ENCODE assay signal across 1 cellular context in the genomic region with DNA sequence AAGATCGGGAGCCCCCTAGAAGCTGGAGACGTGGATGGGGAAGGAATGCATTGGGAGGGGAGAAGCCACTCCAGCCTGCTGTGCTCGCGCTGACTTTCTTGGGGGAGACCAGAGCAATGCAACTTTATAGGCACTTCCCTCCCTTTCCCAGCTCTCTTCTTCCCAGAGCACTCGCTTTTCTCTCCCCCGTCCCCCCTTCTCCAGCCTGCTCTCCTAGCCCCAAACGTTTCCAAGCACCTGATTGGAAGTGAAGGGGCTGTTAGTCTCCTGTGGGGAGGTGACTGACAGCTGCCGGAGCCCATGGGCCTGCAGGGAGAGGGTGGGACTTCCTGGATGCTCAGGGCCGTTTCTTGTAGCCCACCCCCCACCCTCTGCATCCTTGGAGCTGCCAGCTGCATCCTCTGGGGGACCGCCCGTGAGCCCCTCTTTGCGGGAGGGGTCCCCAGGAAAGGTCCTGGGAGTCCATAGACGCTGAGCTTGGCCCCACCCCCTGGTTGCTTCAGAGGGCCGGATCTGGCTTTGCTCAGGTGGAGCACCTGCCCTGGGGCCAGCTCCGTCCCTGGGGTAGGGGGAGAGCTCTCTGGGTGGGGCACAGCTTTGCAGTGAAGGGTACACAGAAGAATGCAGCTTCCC.
A peak's percentile ranks its signal among the peaks of the same experiment; 100 is the strongest.
TF ChIP-seq lines count a peak whose summit lies in the region.

No MANE protein-coding gene starts in this region.

TF ChIP-seq in HEK293, 187 proteins besides CTCF, POLR2A, EP300 and RAD21 (continued from another document and continues in another):
- TF ChIP-seq, protein P1, sequence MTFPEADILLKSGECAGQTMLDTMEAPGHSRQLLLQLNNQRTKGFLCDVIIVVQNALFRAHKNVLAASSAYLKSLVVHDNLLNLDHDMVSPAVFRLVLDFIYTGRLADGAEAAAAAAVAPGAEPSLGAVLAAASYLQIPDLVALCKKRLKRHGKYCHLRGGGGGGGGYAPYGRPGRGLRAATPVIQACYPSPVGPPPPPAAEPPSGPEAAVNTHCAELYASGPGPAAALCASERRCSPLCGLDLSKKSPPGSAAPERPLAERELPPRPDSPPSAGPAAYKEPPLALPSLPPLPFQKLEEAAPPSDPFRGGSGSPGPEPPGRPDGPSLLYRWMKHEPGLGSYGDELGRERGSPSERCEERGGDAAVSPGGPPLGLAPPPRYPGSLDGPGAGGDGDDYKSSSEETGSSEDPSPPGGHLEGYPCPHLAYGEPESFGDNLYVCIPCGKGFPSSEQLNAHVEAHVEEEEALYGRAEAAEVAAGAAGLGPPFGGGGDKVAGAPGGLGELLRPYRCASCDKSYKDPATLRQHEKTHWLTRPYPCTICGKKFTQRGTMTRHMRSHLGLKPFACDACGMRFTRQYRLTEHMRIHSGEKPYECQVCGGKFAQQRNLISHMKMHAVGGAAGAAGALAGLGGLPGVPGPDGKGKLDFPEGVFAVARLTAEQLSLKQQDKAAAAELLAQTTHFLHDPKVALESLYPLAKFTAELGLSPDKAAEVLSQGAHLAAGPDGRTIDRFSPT (tag by site-specific recombination; IDR thresholded peaks at IDR 0.05) = no peak
- TF ChIP-seq ZNF501 (tag by site-specific recombination; IDR thresholded peaks at IDR 0.05) (no peak), GLI2 (tag by site-specific recombination; IDR thresholded peaks at IDR 0.05; ENCODE audit: borderline replicate concordance, low read depth) (no peak), SP2 (tag by site-specific recombination; IDR thresholded peaks at IDR 0.05) (peak; percentile 92), HOXA7 (CRISPR knock-in tag; IDR thresholded peaks at IDR 0.05; ENCODE audit: borderline replicate concordance) (no peak), ZNF19 (tag by site-specific recombination; IDR thresholded peaks at IDR 0.05; ENCODE audit: low read depth) (no peak), KLF7 (tag by site-specific recombination; IDR thresholded peaks at IDR 0.05; ENCODE audit: borderline replicate concordance) (no peak), ZNF529 (tag by site-specific recombination; IDR thresholded peaks at IDR 0.05; ENCODE audit: insufficient replicate concordance) (no peak), ZNF175 (tag by site-specific recombination; IDR thresholded peaks at IDR 0.05) (no peak), OSR2 (tag by site-specific recombination; IDR thresholded peaks at IDR 0.05) (no peak), ZNF394 (tag by site-specific recombination; IDR thresholded peaks at IDR 0.05; ENCODE audit: borderline replicate concordance) (no peak), KLF1 (tag by site-specific recombination; IDR thresholded peaks at IDR 0.05) (no peak), ZNF660 (tag by site-specific recombination; IDR thresholded peaks at IDR 0.05) (no peak), ZNF24 (tag by site-specific recombination; IDR thresholded peaks at IDR 0.05) (no peak), ZNF433 (tag by site-specific recombination; IDR thresholded peaks at IDR 0.05; ENCODE audit: low read depth) (no peak), FEZF1 (tag by site-specific recombination; IDR thresholded peaks at IDR 0.05) (no peak), ZNF324 (tag by site-specific recombination; IDR thresholded peaks at IDR 0.05) (no peak), ZIC2 (tag by site-specific recombination; IDR thresholded peaks at IDR 0.05) (no peak), ZNF654 (tag by site-specific recombination; IDR thresholded peaks at IDR 0.05; ENCODE audit: low read depth) (no peak), ZNF785 (tag by site-specific recombination; IDR thresholded peaks at IDR 0.05) (no peak)
- TF ChIP-seq, protein P2, sequence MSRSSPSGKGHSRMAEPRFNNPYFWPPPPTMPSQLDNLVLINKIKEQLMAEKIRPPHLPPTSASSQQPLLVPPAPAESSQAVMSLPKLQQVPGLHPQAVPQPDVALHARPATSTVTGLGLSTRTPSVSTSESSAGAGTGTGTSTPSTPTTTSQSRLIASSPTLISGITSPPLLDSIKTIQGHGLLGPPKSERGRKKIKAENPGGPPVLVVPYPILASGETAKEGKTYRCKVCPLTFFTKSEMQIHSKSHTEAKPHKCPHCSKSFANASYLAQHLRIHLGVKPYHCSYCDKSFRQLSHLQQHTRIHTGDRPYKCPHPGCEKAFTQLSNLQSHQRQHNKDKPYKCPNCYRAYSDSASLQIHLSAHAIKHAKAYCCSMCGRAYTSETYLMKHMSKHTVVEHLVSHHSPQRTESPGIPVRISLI (tag by site-specific recombination; IDR thresholded peaks at IDR 0.05) = no peak
- TF ChIP-seq, protein P3, sequence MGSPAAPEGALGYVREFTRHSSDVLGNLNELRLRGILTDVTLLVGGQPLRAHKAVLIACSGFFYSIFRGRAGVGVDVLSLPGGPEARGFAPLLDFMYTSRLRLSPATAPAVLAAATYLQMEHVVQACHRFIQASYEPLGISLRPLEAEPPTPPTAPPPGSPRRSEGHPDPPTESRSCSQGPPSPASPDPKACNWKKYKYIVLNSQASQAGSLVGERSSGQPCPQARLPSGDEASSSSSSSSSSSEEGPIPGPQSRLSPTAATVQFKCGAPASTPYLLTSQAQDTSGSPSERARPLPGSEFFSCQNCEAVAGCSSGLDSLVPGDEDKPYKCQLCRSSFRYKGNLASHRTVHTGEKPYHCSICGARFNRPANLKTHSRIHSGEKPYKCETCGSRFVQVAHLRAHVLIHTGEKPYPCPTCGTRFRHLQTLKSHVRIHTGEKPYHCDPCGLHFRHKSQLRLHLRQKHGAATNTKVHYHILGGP (tag by site-specific recombination; IDR thresholded peaks at IDR 0.05) = no peak
- TF ChIP-seq, protein P4, sequence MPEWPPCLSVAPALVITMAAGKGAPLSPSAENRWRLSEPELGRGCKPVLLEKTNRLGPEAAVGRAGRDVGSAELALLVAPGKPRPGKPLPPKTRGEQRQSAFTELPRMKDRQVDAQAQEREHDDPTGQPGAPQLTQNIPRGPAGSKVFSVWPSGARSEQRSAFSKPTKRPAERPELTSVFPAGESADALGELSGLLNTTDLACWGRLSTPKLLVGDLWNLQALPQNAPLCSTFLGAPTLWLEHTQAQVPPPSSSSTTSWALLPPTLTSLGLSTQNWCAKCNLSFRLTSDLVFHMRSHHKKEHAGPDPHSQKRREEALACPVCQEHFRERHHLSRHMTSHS (tag by site-specific recombination; IDR thresholded peaks at IDR 0.05) = no peak; the same call in 1 of the 2 replicates
- TF ChIP-seq, protein P5, sequence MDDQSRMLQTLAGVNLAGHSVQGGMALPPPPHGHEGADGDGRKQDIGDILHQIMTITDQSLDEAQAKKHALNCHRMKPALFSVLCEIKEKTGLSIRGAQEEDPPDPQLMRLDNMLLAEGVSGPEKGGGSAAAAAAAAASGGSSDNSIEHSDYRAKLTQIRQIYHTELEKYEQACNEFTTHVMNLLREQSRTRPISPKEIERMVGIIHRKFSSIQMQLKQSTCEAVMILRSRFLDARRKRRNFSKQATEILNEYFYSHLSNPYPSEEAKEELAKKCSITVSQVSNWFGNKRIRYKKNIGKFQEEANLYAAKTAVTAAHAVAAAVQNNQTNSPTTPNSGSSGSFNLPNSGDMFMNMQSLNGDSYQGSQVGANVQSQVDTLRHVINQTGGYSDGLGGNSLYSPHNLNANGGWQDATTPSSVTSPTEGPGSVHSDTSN (CRISPR knock-in tag; IDR thresholded peaks at IDR 0.05) = peak; percentile 91
- TF ChIP-seq, protein P6, sequence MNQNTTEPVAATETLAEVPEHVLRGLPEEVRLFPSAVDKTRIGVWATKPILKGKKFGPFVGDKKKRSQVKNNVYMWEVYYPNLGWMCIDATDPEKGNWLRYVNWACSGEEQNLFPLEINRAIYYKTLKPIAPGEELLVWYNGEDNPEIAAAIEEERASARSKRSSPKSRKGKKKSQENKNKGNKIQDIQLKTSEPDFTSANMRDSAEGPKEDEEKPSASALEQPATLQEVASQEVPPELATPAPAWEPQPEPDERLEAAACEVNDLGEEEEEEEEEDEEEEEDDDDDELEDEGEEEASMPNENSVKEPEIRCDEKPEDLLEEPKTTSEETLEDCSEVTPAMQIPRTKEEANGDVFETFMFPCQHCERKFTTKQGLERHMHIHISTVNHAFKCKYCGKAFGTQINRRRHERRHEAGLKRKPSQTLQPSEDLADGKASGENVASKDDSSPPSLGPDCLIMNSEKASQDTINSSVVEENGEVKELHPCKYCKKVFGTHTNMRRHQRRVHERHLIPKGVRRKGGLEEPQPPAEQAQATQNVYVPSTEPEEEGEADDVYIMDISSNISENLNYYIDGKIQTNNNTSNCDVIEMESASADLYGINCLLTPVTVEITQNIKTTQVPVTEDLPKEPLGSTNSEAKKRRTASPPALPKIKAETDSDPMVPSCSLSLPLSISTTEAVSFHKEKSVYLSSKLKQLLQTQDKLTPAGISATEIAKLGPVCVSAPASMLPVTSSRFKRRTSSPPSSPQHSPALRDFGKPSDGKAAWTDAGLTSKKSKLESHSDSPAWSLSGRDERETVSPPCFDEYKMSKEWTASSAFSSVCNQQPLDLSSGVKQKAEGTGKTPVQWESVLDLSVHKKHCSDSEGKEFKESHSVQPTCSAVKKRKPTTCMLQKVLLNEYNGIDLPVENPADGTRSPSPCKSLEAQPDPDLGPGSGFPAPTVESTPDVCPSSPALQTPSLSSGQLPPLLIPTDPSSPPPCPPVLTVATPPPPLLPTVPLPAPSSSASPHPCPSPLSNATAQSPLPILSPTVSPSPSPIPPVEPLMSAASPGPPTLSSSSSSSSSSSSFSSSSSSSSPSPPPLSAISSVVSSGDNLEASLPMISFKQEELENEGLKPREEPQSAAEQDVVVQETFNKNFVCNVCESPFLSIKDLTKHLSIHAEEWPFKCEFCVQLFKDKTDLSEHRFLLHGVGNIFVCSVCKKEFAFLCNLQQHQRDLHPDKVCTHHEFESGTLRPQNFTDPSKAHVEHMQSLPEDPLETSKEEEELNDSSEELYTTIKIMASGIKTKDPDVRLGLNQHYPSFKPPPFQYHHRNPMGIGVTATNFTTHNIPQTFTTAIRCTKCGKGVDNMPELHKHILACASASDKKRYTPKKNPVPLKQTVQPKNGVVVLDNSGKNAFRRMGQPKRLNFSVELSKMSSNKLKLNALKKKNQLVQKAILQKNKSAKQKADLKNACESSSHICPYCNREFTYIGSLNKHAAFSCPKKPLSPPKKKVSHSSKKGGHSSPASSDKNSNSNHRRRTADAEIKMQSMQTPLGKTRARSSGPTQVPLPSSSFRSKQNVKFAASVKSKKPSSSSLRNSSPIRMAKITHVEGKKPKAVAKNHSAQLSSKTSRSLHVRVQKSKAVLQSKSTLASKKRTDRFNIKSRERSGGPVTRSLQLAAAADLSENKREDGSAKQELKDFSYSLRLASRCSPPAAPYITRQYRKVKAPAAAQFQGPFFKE (tag by site-specific recombination; IDR thresholded peaks at IDR 0.05; ENCODE audit: borderline replicate concordance) = no peak
- TF ChIP-seq, protein P7, sequence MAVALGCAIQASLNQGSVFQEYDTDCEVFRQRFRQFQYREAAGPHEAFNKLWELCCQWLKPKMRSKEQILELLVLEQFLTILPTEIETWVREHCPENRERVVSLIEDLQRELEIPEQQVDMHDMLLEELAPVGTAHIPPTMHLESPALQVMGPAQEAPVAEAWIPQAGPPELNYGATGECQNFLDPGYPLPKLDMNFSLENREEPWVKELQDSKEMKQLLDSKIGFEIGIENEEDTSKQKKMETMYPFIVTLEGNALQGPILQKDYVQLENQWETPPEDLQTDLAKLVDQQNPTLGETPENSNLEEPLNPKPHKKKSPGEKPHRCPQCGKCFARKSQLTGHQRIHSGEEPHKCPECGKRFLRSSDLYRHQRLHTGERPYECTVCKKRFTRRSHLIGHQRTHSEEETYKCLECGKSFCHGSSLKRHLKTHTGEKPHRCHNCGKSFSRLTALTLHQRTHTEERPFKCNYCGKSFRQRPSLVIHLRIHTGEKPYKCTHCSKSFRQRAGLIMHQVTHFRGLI (tag by site-specific recombination; IDR thresholded peaks at IDR 0.05) = no peak
- TF ChIP-seq, protein P8, sequence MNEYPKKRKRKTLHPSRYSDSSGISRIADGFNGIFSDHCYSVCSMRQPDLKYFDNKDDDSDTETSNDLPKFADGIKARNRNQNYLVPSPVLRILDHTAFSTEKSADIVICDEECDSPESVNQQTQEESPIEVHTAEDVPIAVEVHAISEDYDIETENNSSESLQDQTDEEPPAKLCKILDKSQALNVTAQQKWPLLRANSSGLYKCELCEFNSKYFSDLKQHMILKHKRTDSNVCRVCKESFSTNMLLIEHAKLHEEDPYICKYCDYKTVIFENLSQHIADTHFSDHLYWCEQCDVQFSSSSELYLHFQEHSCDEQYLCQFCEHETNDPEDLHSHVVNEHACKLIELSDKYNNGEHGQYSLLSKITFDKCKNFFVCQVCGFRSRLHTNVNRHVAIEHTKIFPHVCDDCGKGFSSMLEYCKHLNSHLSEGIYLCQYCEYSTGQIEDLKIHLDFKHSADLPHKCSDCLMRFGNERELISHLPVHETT (tag by site-specific recombination; IDR thresholded peaks at IDR 0.05) = no peak
- TF ChIP-seq, protein P9, sequence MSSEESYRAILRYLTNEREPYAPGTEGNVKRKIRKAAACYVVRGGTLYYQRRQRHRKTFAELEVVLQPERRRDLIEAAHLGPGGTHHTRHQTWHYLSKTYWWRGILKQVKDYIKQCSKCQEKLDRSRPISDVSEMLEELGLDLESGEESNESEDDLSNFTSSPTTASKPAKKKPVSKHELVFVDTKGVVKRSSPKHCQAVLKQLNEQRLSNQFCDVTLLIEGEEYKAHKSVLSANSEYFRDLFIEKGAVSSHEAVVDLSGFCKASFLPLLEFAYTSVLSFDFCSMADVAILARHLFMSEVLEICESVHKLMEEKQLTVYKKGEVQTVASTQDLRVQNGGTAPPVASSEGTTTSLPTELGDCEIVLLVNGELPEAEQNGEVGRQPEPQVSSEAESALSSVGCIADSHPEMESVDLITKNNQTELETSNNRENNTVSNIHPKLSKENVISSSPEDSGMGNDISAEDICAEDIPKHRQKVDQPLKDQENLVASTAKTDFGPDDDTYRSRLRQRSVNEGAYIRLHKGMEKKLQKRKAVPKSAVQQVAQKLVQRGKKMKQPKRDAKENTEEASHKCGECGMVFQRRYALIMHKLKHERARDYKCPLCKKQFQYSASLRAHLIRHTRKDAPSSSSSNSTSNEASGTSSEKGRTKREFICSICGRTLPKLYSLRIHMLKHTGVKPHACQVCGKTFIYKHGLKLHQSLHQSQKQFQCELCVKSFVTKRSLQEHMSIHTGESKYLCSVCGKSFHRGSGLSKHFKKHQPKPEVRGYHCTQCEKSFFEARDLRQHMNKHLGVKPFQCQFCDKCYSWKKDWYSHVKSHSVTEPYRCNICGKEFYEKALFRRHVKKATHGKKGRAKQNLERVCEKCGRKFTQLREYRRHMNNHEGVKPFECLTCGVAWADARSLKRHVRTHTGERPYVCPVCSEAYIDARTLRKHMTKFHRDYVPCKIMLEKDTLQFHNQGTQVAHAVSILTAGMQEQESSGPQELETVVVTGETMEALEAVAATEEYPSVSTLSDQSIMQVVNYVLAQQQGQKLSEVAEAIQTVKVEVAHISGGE (tag by site-specific recombination; conservative IDR thresholded peaks at IDR 0.05; ENCODE audit: low read depth) = peak; percentile 30; the same call in 1 of the 2 replicates
- TF ChIP-seq, protein P10, sequence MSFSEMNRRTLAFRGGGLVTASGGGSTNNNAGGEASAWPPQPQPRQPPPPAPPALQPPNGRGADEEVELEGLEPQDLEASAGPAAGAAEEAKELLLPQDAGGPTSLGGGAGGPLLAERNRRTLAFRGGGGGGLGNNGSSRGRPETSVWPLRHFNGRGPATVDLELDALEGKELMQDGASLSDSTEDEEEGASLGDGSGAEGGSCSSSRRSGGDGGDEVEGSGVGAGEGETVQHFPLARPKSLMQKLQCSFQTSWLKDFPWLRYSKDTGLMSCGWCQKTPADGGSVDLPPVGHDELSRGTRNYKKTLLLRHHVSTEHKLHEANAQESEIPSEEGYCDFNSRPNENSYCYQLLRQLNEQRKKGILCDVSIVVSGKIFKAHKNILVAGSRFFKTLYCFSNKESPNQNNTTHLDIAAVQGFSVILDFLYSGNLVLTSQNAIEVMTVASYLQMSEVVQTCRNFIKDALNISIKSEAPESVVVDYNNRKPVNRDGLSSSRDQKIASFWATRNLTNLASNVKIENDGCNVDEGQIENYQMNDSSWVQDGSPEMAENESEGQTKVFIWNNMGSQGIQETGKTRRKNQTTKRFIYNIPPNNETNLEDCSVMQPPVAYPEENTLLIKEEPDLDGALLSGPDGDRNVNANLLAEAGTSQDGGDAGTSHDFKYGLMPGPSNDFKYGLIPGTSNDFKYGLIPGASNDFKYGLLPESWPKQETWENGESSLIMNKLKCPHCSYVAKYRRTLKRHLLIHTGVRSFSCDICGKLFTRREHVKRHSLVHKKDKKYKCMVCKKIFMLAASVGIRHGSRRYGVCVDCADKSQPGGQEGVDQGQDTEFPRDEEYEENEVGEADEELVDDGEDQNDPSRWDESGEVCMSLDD (tag by site-specific recombination; IDR thresholded peaks at IDR 0.05) = 0 out of 2 replicates have a peak, but pooled peaks have one; percentile 33
